ENCODE assay signal across 11 cellular contexts in the genomic region with DNA sequence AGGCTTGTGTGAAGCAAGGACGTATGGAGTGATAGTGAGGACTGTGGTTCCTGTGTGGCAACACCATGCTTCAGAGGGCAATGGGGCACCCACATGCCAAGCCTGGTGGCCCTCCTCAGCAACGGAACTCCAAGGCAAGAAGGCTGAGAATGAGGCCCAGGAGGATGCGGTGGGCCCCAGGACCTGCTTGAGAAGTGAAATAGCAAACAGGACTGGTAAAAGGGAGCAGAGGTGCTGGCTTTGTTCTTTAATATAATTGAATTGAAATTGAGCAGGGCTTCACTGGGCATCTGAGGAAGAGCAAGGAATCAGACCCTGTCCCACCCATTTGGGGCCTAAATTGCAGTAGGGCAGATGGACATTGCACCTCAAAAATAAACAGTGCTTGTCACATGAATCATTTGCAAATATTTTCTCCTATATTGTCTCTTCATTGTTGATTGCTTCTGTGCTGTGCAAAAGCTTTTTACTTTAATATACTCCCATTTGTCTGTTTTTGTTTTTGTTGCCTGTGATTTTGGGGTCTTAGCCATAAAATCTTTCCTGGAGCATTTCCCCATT. TPM values are rescaled to one million over a fixed set of nuclear protein-coding genes. Genes with fewer than 3 reads are reported as not detected.
DNase-seq lines count a peak whose midpoint lies in the region; ATAC-seq, FAIRE-seq and TF ChIP-seq lines count a peak whose summit lies in the region.
"Had no signal": no experiment of that assay in that cellular context is flagged by ENCODE, and none has a peak within 500 bp of the region (broad histone marks: within the 10 kb centered on the region; RNA-seq: fewer than 3 reads in every experiment).

No MANE protein-coding gene starts in this region.

- peak overlapping the region; percentile 95 for H3K27ac ChIP-seq in HepG2 (ENCODE audit: extremely low read length, insufficient read depth, low read length)
- peak overlapping the region; percentile 98 for H3K27ac ChIP-seq in suprapubic skin
- no peak overlapping the region for H3K27ac ChIP-seq in substantia nigra (ENCODE audit: low read depth, low read length, poor library complexity, severe bottlenecking)
- H3K27ac ChIP-seq: SK-N-MC had no signal

- peak overlapping the region; percentile 86 for H3K27ac Mint-ChIP-seq in activated naive CD4-positive, alpha-beta T cell treated with anti-CD3 and anti-CD28 coated beads, Interleukin-2, amount 50 U/mL, for 24 hours
- H3K27ac Mint-ChIP-seq in activated B cell treated with CpG ODN at 0.5 μM for 24 hours = peak overlapping the region; percentile 77

- H3K4me3 ChIP-seq in HepG2 (replicated peaks in 1 of 3; ENCODE audit: insufficient read depth in 1 of 3, low read depth in 2 of 3, low read length in 3 of 3) = peak overlapping the region in 1 of 3 experiments; percentile 90; a peak in 2 of 6 replicates
- no peak overlapping the region for H3K4me3 ChIP-seq in suprapubic skin
- H3K4me3 ChIP-seq: SK-N-MC had no signal

- H3K4me1 Mint-ChIP-seq in activated naive CD4-positive, alpha-beta T cell treated with anti-CD3 and anti-CD28 coated beads, Interleukin-2, amount 50 U/mL, for 24 hours = peaks cover 18% of the 10 kb centered on the region
- H3K4me1 Mint-ChIP-seq in activated B cell treated with CpG ODN at 0.5 μM for 24 hours = peaks cover 16% of the 10 kb centered on the region

- peak overlapping the region; percentile 80 for H3K4me2 ChIP-seq in HepG2 (ENCODE audit: low read depth, low read length)

- CTCF ChIA-PET in activated B cell treated with CpG ODN at 0.5 μM for 24 hours (lab: Charles Lee) (interaction anchor here (1.3 kb wide), 1 partner anchor 38 kb away, joined by 4 read pairs; no protein-coding TSS in a partner anchor), HepG2 (lab: Yijun Ruan, JAX; ENCODE audit: low intra/inter-chr PET ratio, low total read pairs) (no interaction called here)

- H2AFZ ChIP-seq in HepG2 (ENCODE audit: low read length) = no peak overlapping the region

- peaks cover 2% of the 10 kb centered on the region for H3K36me3 Mint-ChIP-seq in activated naive CD4-positive, alpha-beta T cell treated with anti-CD3 and anti-CD28 coated beads, Interleukin-2, amount 50 U/mL, for 24 hours
- H3K36me3 Mint-ChIP-seq in activated B cell treated with CpG ODN at 0.5 μM for 24 hours (ENCODE audit: low read depth) = peaks cover 8% of the 10 kb centered on the region

- H3K79me2 ChIP-seq in HepG2 (ENCODE audit: insufficient read depth, low read length) = peaks cover 19% of the 10 kb centered on the region

- H3K9ac ChIP-seq in HepG2 (ENCODE audit: insufficient read depth, low read depth, low read length) = peak overlapping the region; percentile 49; the same call in 1 of the 2 replicates

- peaks cover under 1% of the 10 kb centered on the region; the same call in 1 of the 2 replicates for H4K20me1 ChIP-seq in HepG2 (ENCODE audit: insufficient read depth, low read length)

- TF ChIP-seq EP300 in HepG2 (IDR thresholded peaks at IDR 0.05; ENCODE audit: low read depth in 2 of 2, low read length in 2 of 2) (no peak), HepG2 (CRISPR knock-in tag; IDR thresholded peaks at IDR 0.05; ENCODE audit: borderline replicate concordance) (no peak), suprapubic skin (IDR thresholded peaks at IDR 0.05) (no peak)

- TF ChIP-seq CTCF in activated B cell treated with CpG ODN at 0.5 μM for 24 hours (IDR thresholded peaks at IDR 0.05) (no peak), HepG2 (CRISPR knock-in tag; IDR thresholded peaks at IDR 0.05) (no peak), suprapubic skin (IDR thresholded peaks at IDR 0.05) (no peak)

- H3K36me3 ChIP-seq in HepG2 (replicated peaks in 1 of 2; ENCODE audit: control insufficient read depth in 1 of 2, insufficient read depth in 2 of 2, low read length in 2 of 2) (no peaks in the 10 kb centered on the region), suprapubic skin (no peaks in the 10 kb centered on the region)

- H3K9me3 ChIP-seq in HepG2 (ENCODE audit: low read length) (no peaks in the 10 kb centered on the region), suprapubic skin (no peaks in the 10 kb centered on the region)
- H3K9me3 ChIP-seq: BE2C had no signal

- peak overlapping the region; percentile 20 for H3K4me3 Mint-ChIP-seq in activated naive CD4-positive, alpha-beta T cell treated with anti-CD3 and anti-CD28 coated beads, Interleukin-2, amount 50 U/mL, for 24 hours
- H3K4me3 Mint-ChIP-seq in activated B cell treated with CpG ODN at 0.5 μM for 24 hours = no peak overlapping the region

- in situ Hi-C loops in HepG2 (cut with HindIII; ENCODE audit: extremely low pct_ligation_motif_present, low pct_unique_long_range_greater_than_20kb) = loop anchor here (5.0 kb wide), 1 partner anchor 37 kb away; no protein-coding TSS in a partner anchor

- H3K27me3 ChIP-seq in HepG2 (ENCODE audit: control insufficient read depth in 1 of 2, insufficient read depth in 2 of 2, low read length in 2 of 2) (no peaks in the 10 kb centered on the region; a peak in 1 of 5 replicates), suprapubic skin (no peaks in the 10 kb centered on the region)
- H3K27me3 ChIP-seq: BE2C had no signal

- intact Hi-C loops in activated B cell treated with CpG ODN at 0.5 μM for 24 hours (cut with micrococcal nuclease) (no loop called here), HepG2 (cut with micrococcal nuclease; ENCODE audit: unreplicated experiment) (no loop called here)

- WGBS in HepG2 (ENCODE audit: low lambda C conversion rate) = 44% methylated on average over 1 of the region's 3 CpGs
- WGBS in suprapubic skin = 66% methylated on average over 3 of the region's 3 CpGs

- peaks cover 26% of the 10 kb centered on the region for H3K4me1 ChIP-seq in HepG2 (ENCODE audit: insufficient read depth, low read length)
- peaks cover 16% of the 10 kb centered on the region for H3K4me1 ChIP-seq in suprapubic skin

- H3K9me3 Mint-ChIP-seq in activated naive CD4-positive, alpha-beta T cell treated with anti-CD3 and anti-CD28 coated beads, Interleukin-2, amount 50 U/mL, for 24 hours = no peaks in the 10 kb centered on the region
- H3K9me3 Mint-ChIP-seq in activated B cell treated with CpG ODN at 0.5 μM for 24 hours = no peaks in the 10 kb centered on the region

- H3K27me3 Mint-ChIP-seq in activated naive CD4-positive, alpha-beta T cell treated with anti-CD3 and anti-CD28 coated beads, Interleukin-2, amount 50 U/mL, for 24 hours = no peaks in the 10 kb centered on the region
- no peaks in the 10 kb centered on the region for H3K27me3 Mint-ChIP-seq in activated B cell treated with CpG ODN at 0.5 μM for 24 hours

- POLR2A ChIA-PET in activated B cell treated with CpG ODN at 0.5 μM for 24 hours (lab: Charles Lee) = interaction anchor here (0.8 to 4.6 kb wide), 3 partner anchors 33 to 396 kb away, joined by 4 to 36 read pairs (median 7); partner anchors contain the start of gene IRAK1
- POLR2A ChIA-PET in HepG2 (lab: Yijun Ruan, JAX) = interaction anchor here (1.2 to 6.3 kb wide), 3 partner anchors 10 to 39 kb away, joined by 4 to 54 read pairs (median 5); no protein-coding TSS in a partner anchor

- DNase-seq in activated naive CD4-positive, alpha-beta T cell treated with anti-CD3 and anti-CD28 coated beads, Interleukin-2, amount 50 U/mL, for 16 hours = no peak
- DNase-seq in activated B cell treated with CpG ODN at 0.5 μM for 24 hours (no peak), HepG2 (ENCODE audit: low spot score) (peak; percentile 67), suprapubic skin (ENCODE audit: low spot score in 2 of 2) (no peak), NCI-H2029 (lab: John Stamatoyannopoulos, UW) (no peak), NCI-H1417 treated with DMSO at 0.1 percent for 48 hours (lab: John Stamatoyannopoulos, UW) (no peak), substantia nigra (lab: John Stamatoyannopoulos, UW) (no peak)
- DNase-seq: BE2C had no signal

- ATAC-seq in activated B cell treated with CpG ODN at 0.5 μM for 24 hours (ENCODE audit: low read depth) = no peak
- peak; percentile 2; the same call in 1 of the 3 replicates for ATAC-seq in HepG2

- peak; percentile 97 for FAIRE-seq in HepG2 (lab: Jason Lieb, UNC)
- FAIRE-seq: keratinocyte had no signal

- TF ChIP-seq RAD21 in HepG2 (CRISPR knock-in tag; IDR thresholded peaks at IDR 0.05) = no peak

- no TSS peak for BruUV-seq in HepG2 (replicated peaks; lab: Mats Ljungman, UMichigan)

- TF ChIP-seq POLR2A in HepG2 (IDR thresholded peaks at IDR 0.05; ENCODE audit: insufficient read depth in 1 of 2, low read depth in 2 of 2, low read length in 2 of 2) (peak in 1 of 2 experiments; percentile 6; a peak in 1 of 4 replicates), suprapubic skin (IDR thresholded peaks at IDR 0.05) (no peak)

RNA-seq across cellular contexts. Expression of gene TMEM187, which starts 2.3 kb away (rescaled TPM):
- total RNA-seq in activated B cell treated with CpG ODN at 0.5 μM for 24 hours (2.0 and 2.9 TPM in 2 replicates), HepG2 (2016; rRNA removed; fragmentation: Illumina TruSeq; extraction: Trizol) (1.7 and 2.2 TPM in 2 replicates), suprapubic skin (10 to 100 TPM in 1 of 4 donors, 1 to 10 TPM in 3; 7.8 to 10.7 (median 8.6) TPM)
- 0.40 and 0.53 TPM in 2 replicates for total RNA-seq in HepG2 (2016; cell fraction: cytosol; rRNA removed; fragmentation: Illumina TruSeq; extraction: Trizol; ENCODE audit: low read depth)
- 2.0 and 3.2 TPM in 2 replicates for total RNA-seq in HepG2 (2016; cell fraction: insoluble cytoplasmic fraction; rRNA removed; fragmentation: Illumina TruSeq; extraction: Trizol)
- total RNA-seq in HepG2 (2016; cell fraction: membrane; rRNA removed; fragmentation: Illumina TruSeq; extraction: Trizol) = 1.1 and 1.3 TPM in 2 replicates
- total RNA-seq in HepG2 (2016; cell fraction: nucleus; rRNA removed; fragmentation: Illumina TruSeq; extraction: Trizol) = 2.5 and 3.6 TPM in 2 replicates
- polyA plus RNA-seq in HepG2 (2011; rRNA removed) = 6.2 and 6.7 TPM in 2 replicates
- 7.0 and 11.0 TPM in 2 replicates for polyA plus RNA-seq in HepG2 (2011; cell fraction: cytosol; rRNA removed)
- polyA plus RNA-seq in HepG2 (2011; cell fraction: nucleus; rRNA removed) = 4.7 and 4.8 TPM in 2 replicates
- 5.0 and 5.4 TPM in 2 replicates for polyA plus RNA-seq in HepG2 (2012)
- 0.63 and 0.91 TPM in 2 replicates for polyA plus RNA-seq in HepG2 (2016; cell fraction: cytosol; fragmentation: Illumina TruSeq; extraction: Trizol; ENCODE audit: low read depth)
- 1.3 and 2.0 TPM in 2 replicates for polyA plus RNA-seq in HepG2 (2016; cell fraction: insoluble cytoplasmic fraction; fragmentation: Illumina TruSeq; extraction: Trizol; ENCODE audit: low read depth)
- 0.69 and 1.2 TPM in 2 replicates for polyA plus RNA-seq in HepG2 (2016; cell fraction: membrane; fragmentation: Illumina TruSeq; extraction: Trizol; ENCODE audit: low read depth)
- 3.0 and 3.8 TPM in 2 replicates for polyA plus RNA-seq in HepG2 (2016; cell fraction: nucleus; fragmentation: Illumina TruSeq; extraction: Trizol; ENCODE audit: insufficient read depth, low read depth)
- polyA minus RNA-seq in HepG2 (2011; rRNA and poly(A)+ RNA removed; ENCODE audit: low replicate concordance) = 9.2 and 13.1 TPM in 2 replicates
- polyA minus RNA-seq in HepG2 (2011; cell fraction: cytosol; rRNA and poly(A)+ RNA removed) = 3.5 and 3.7 TPM in 2 replicates
- polyA minus RNA-seq in HepG2 (2011; cell fraction: nucleus; rRNA and poly(A)+ RNA removed) = 1.4 and 3.5 TPM in 2 replicates

RNA-seq across cellular contexts. Expression of gene HCFC1, which starts 3.2 kb away (rescaled TPM):
- total RNA-seq in activated B cell treated with CpG ODN at 0.5 μM for 24 hours = 72.5 and 79.4 TPM in 2 replicates
- 17.8 and 24.0 TPM in 2 replicates for total RNA-seq in HepG2 (2016; rRNA removed; fragmentation: Illumina TruSeq; extraction: Trizol)
- total RNA-seq in HepG2 (2016; cell fraction: cytosol; rRNA removed; fragmentation: Illumina TruSeq; extraction: Trizol; ENCODE audit: low read depth) = 3.1 and 3.2 TPM in 2 replicates
- total RNA-seq in HepG2 (2016; cell fraction: insoluble cytoplasmic fraction; rRNA removed; fragmentation: Illumina TruSeq; extraction: Trizol) = 18.3 and 20.3 TPM in 2 replicates
- 11.9 and 12.8 TPM in 2 replicates for total RNA-seq in HepG2 (2016; cell fraction: membrane; rRNA removed; fragmentation: Illumina TruSeq; extraction: Trizol)
- total RNA-seq in HepG2 (2016; cell fraction: nucleus; rRNA removed; fragmentation: Illumina TruSeq; extraction: Trizol) = 17.9 and 21.9 TPM in 2 replicates
- polyA plus RNA-seq in HepG2 (2011; rRNA removed) = 5.8 TPM in 2 replicates
- polyA plus RNA-seq in HepG2 (2011; cell fraction: cytosol; rRNA removed) = 4.6 and 5.7 TPM in 2 replicates
- polyA plus RNA-seq in HepG2 (2011; cell fraction: nucleus; rRNA removed) = 27.7 and 34.4 TPM in 2 replicates
- 18.3 and 21.2 TPM in 2 replicates for polyA plus RNA-seq in HepG2 (2012)
- polyA plus RNA-seq in HepG2 (2016; cell fraction: cytosol; fragmentation: Illumina TruSeq; extraction: Trizol; ENCODE audit: low read depth) = 2.2 and 2.6 TPM in 2 replicates
- 32.5 and 46.4 TPM in 2 replicates for polyA plus RNA-seq in HepG2 (2016; cell fraction: insoluble cytoplasmic fraction; fragmentation: Illumina TruSeq; extraction: Trizol; ENCODE audit: low read depth)
- polyA plus RNA-seq in HepG2 (2016; cell fraction: membrane; fragmentation: Illumina TruSeq; extraction: Trizol; ENCODE audit: low read depth) = 7.0 and 9.4 TPM in 2 replicates
- 60.1 and 68.4 TPM in 2 replicates for polyA plus RNA-seq in HepG2 (2016; cell fraction: nucleus; fragmentation: Illumina TruSeq; extraction: Trizol; ENCODE audit: insufficient read depth, low read depth)
- polyA minus RNA-seq in HepG2 (2011; rRNA and poly(A)+ RNA removed; ENCODE audit: low replicate concordance) = 16.9 and 25.4 TPM in 2 replicates
- polyA minus RNA-seq in HepG2 (2011; cell fraction: cytosol; rRNA and poly(A)+ RNA removed) = 17.9 and 19.6 TPM in 2 replicates
- 10.3 and 14.4 TPM in 2 replicates for polyA minus RNA-seq in HepG2 (2011; cell fraction: nucleus; rRNA and poly(A)+ RNA removed)
- 10 to 100 TPM; 51.9 to 72.2 (median 55.3) TPM for total RNA-seq in suprapubic skin

RNA-seq across cellular contexts. Expression of gene RENBP, which starts 30.4 kb away (rescaled TPM):
- total RNA-seq in activated B cell treated with CpG ODN at 0.5 μM for 24 hours (14.5 and 20.2 TPM in 2 replicates), HepG2 (2016; rRNA removed; fragmentation: Illumina TruSeq; extraction: Trizol) (0.77 and 1.4 TPM in 2 replicates), suprapubic skin (1 to 10 TPM; 1.7 to 9.9 (median 4.6) TPM)
- total RNA-seq in HepG2 (2016; cell fraction: cytosol; rRNA removed; fragmentation: Illumina TruSeq; extraction: Trizol; ENCODE audit: low read depth) = not detected in 2 replicates
- 0.48 and 1.3 TPM in 2 replicates for total RNA-seq in HepG2 (2016; cell fraction: insoluble cytoplasmic fraction; rRNA removed; fragmentation: Illumina TruSeq; extraction: Trizol)
- 0.31 and 0.34 TPM in 2 replicates for total RNA-seq in HepG2 (2016; cell fraction: membrane; rRNA removed; fragmentation: Illumina TruSeq; extraction: Trizol)
- 0.78 and 1.4 TPM in 2 replicates for total RNA-seq in HepG2 (2016; cell fraction: nucleus; rRNA removed; fragmentation: Illumina TruSeq; extraction: Trizol)
- polyA plus RNA-seq in HepG2 (2011; rRNA removed) = 2.0 and 2.6 TPM in 2 replicates
- 2.7 and 3.2 TPM in 2 replicates for polyA plus RNA-seq in HepG2 (2011; cell fraction: cytosol; rRNA removed)
- polyA plus RNA-seq in HepG2 (2011; cell fraction: nucleus; rRNA removed) = 7.0 and 9.2 TPM in 2 replicates
- 1.5 and 2.1 TPM in 2 replicates for polyA plus RNA-seq in HepG2 (2012)
- polyA plus RNA-seq in HepG2 (2016; cell fraction: cytosol; fragmentation: Illumina TruSeq; extraction: Trizol; ENCODE audit: low read depth) = 0.29 and 0.48 TPM in 2 replicates
- 0.72 and 1.8 TPM in 2 replicates for polyA plus RNA-seq in HepG2 (2016; cell fraction: insoluble cytoplasmic fraction; fragmentation: Illumina TruSeq; extraction: Trizol; ENCODE audit: low read depth)
- 0.16 and 0.45 TPM in 2 replicates for polyA plus RNA-seq in HepG2 (2016; cell fraction: membrane; fragmentation: Illumina TruSeq; extraction: Trizol; ENCODE audit: low read depth)
- polyA plus RNA-seq in HepG2 (2016; cell fraction: nucleus; fragmentation: Illumina TruSeq; extraction: Trizol; ENCODE audit: insufficient read depth, low read depth) = 0.89 and 1.6 TPM in 2 replicates
- polyA minus RNA-seq in HepG2 (2011; rRNA and poly(A)+ RNA removed; ENCODE audit: low replicate concordance) = 3.3 TPM in 1 of 2 replicates, not detected in the other
- 0.53 and 1.5 TPM in 2 replicates for polyA minus RNA-seq in HepG2 (2011; cell fraction: cytosol; rRNA and poly(A)+ RNA removed)
- 1.6 and 1.7 TPM in 2 replicates for polyA minus RNA-seq in HepG2 (2011; cell fraction: nucleus; rRNA and poly(A)+ RNA removed)

RNA-seq across cellular contexts. Expression of gene NAA10, which starts 40.0 kb away (rescaled TPM):
- total RNA-seq in activated B cell treated with CpG ODN at 0.5 μM for 24 hours (94.8 and 109 TPM in 2 replicates), HepG2 (2016; rRNA removed; fragmentation: Illumina TruSeq; extraction: Trizol) (51.1 and 51.7 TPM in 2 replicates), suprapubic skin (10 to 100 TPM; 58.5 to 97.2 (median 73.0) TPM)
- total RNA-seq in HepG2 (2016; cell fraction: cytosol; rRNA removed; fragmentation: Illumina TruSeq; extraction: Trizol; ENCODE audit: low read depth) = 55.8 and 62.5 TPM in 2 replicates
- total RNA-seq in HepG2 (2016; cell fraction: insoluble cytoplasmic fraction; rRNA removed; fragmentation: Illumina TruSeq; extraction: Trizol) = 47.6 and 50.9 TPM in 2 replicates
- total RNA-seq in HepG2 (2016; cell fraction: membrane; rRNA removed; fragmentation: Illumina TruSeq; extraction: Trizol) = 52.1 and 59.2 TPM in 2 replicates
- total RNA-seq in HepG2 (2016; cell fraction: nucleus; rRNA removed; fragmentation: Illumina TruSeq; extraction: Trizol) = 27.3 and 30.2 TPM in 2 replicates
- polyA plus RNA-seq in HepG2 (2011; rRNA removed) = 49.1 and 49.2 TPM in 2 replicates
- 61.9 and 80.7 TPM in 2 replicates for polyA plus RNA-seq in HepG2 (2011; cell fraction: cytosol; rRNA removed)
- polyA plus RNA-seq in HepG2 (2011; cell fraction: nucleus; rRNA removed) = 84.9 and 98.2 TPM in 2 replicates
- 45.4 and 52.3 TPM in 2 replicates for polyA plus RNA-seq in HepG2 (2012)
- polyA plus RNA-seq in HepG2 (2016; cell fraction: cytosol; fragmentation: Illumina TruSeq; extraction: Trizol; ENCODE audit: low read depth) = 168 and 195 TPM in 2 replicates
- polyA plus RNA-seq in HepG2 (2016; cell fraction: insoluble cytoplasmic fraction; fragmentation: Illumina TruSeq; extraction: Trizol; ENCODE audit: low read depth) = 99.2 and 109 TPM in 2 replicates
- polyA plus RNA-seq in HepG2 (2016; cell fraction: membrane; fragmentation: Illumina TruSeq; extraction: Trizol; ENCODE audit: low read depth) = 92.8 and 108 TPM in 2 replicates
- polyA plus RNA-seq in HepG2 (2016; cell fraction: nucleus; fragmentation: Illumina TruSeq; extraction: Trizol; ENCODE audit: insufficient read depth, low read depth) = 92.2 and 97.8 TPM in 2 replicates
- polyA minus RNA-seq in HepG2 (2011; rRNA and poly(A)+ RNA removed; ENCODE audit: low replicate concordance) = 30.3 and 98.8 TPM in 2 replicates
- polyA minus RNA-seq in HepG2 (2011; cell fraction: cytosol; rRNA and poly(A)+ RNA removed) = 14.6 and 17.3 TPM in 2 replicates
- 23.7 and 25.0 TPM in 2 replicates for polyA minus RNA-seq in HepG2 (2011; cell fraction: nucleus; rRNA and poly(A)+ RNA removed)

RNA-seq across cellular contexts. Expression of gene IRAK1, which starts 44.9 kb away (rescaled TPM):
- total RNA-seq in activated B cell treated with CpG ODN at 0.5 μM for 24 hours (134 and 146 TPM in 2 replicates), HepG2 (2016; rRNA removed; fragmentation: Illumina TruSeq; extraction: Trizol) (69.8 and 77.3 TPM in 2 replicates), suprapubic skin (10 to 100 TPM; 51.3 to 61.5 (median 58.3) TPM)
- total RNA-seq in HepG2 (2016; cell fraction: cytosol; rRNA removed; fragmentation: Illumina TruSeq; extraction: Trizol; ENCODE audit: low read depth) = 104 and 121 TPM in 2 replicates
- 57.7 and 81.1 TPM in 2 replicates for total RNA-seq in HepG2 (2016; cell fraction: insoluble cytoplasmic fraction; rRNA removed; fragmentation: Illumina TruSeq; extraction: Trizol)
- total RNA-seq in HepG2 (2016; cell fraction: membrane; rRNA removed; fragmentation: Illumina TruSeq; extraction: Trizol) = 244 and 255 TPM in 2 replicates
- total RNA-seq in HepG2 (2016; cell fraction: nucleus; rRNA removed; fragmentation: Illumina TruSeq; extraction: Trizol) = 35.1 and 36.4 TPM in 2 replicates
- 57.7 and 83.5 TPM in 2 replicates for polyA plus RNA-seq in HepG2 (2011; rRNA removed)
- polyA plus RNA-seq in HepG2 (2011; cell fraction: cytosol; rRNA removed) = 47.6 and 67.3 TPM in 2 replicates
- polyA plus RNA-seq in HepG2 (2011; cell fraction: nucleus; rRNA removed) = 59.5 and 63.5 TPM in 2 replicates
- 65.5 and 87.1 TPM in 2 replicates for polyA plus RNA-seq in HepG2 (2012)
- 148 and 150 TPM in 2 replicates for polyA plus RNA-seq in HepG2 (2016; cell fraction: cytosol; fragmentation: Illumina TruSeq; extraction: Trizol; ENCODE audit: low read depth)
- polyA plus RNA-seq in HepG2 (2016; cell fraction: insoluble cytoplasmic fraction; fragmentation: Illumina TruSeq; extraction: Trizol; ENCODE audit: low read depth) = 80.3 and 99.3 TPM in 2 replicates
- 244 and 277 TPM in 2 replicates for polyA plus RNA-seq in HepG2 (2016; cell fraction: membrane; fragmentation: Illumina TruSeq; extraction: Trizol; ENCODE audit: low read depth)
- polyA plus RNA-seq in HepG2 (2016; cell fraction: nucleus; fragmentation: Illumina TruSeq; extraction: Trizol; ENCODE audit: insufficient read depth, low read depth) = 93.5 and 94.6 TPM in 2 replicates
- 195 and 354 TPM in 2 replicates for polyA minus RNA-seq in HepG2 (2011; rRNA and poly(A)+ RNA removed; ENCODE audit: low replicate concordance)
- polyA minus RNA-seq in HepG2 (2011; cell fraction: cytosol; rRNA and poly(A)+ RNA removed) = 79.8 and 83.1 TPM in 2 replicates
- 16.6 and 21.8 TPM in 2 replicates for polyA minus RNA-seq in HepG2 (2011; cell fraction: nucleus; rRNA and poly(A)+ RNA removed)
